ENCODE assay signal across 8 cellular contexts in genomic region chr2:97663962-97664635, GRCh38. TPM values are rescaled to one million over a fixed set of nuclear protein-coding genes. Genes with fewer than 3 reads are reported as not detected.
DNase-seq lines count a peak whose midpoint lies in the region; ATAC-seq and TF ChIP-seq lines count a peak whose summit lies in the region.

ACTR1B (minus strand) TSS chr2:97664044; CDS start chr2:97663890, 154 bp downstream.

- POLR2A ChIA-PET in CD4-positive, alpha-beta memory T cell (lab: Charles Lee; ENCODE audit: partially characterized antibody): interaction anchor here (1.0 to 7.9 kb wide), 8 partner anchors 15 to 1491 kb away, joined by 3 to 323 read pairs (median 14); partner anchors contain the start of genes ANKRD36B, COX5B, LIPT1 and TSGA10
- POLR2A ChIA-PET in activated CD4-positive, alpha-beta memory T cell treated with anti-CD3 and anti-CD28 coated beads for 36 hours (lab: Charles Lee): interaction anchor here (0.5 to 6.4 kb wide), 14 partner anchors 9 to 110 kb away, joined by 3 to 191 read pairs (median 4); partner anchors contain the start of genes ANKRD36B, COX5B and ZAP70

- H3K4me3 ChIP-seq in CD4-positive, alpha-beta memory T cell (ENCODE audit: low read length in 2 of 2): peak within 1 kb of the TSS; percentile 52 to 99
- H3K4me3 ChIP-seq in dorsolateral prefrontal cortex: peak within 1 kb of the TSS; percentile 58 to 98 (median 83)
- H3K4me3 ChIP-seq in liver (ENCODE audit: low read depth in 1 of 3, low read length in 3 of 3): peak within 1 kb of the TSS; percentile 61 to 99 (median 96)

- H3K4me1 ChIP-seq in CD4-positive, alpha-beta memory T cell (ENCODE audit: insufficient read depth, low read length): peaks cover 36% of the 10 kb centered on the region
- H3K4me1 ChIP-seq in liver (ENCODE audit: control insufficient read depth in 4 of 4, insufficient read depth in 4 of 4, low read length in 3 of 4): peaks cover 10 to 15% (median 13%) of the 10 kb centered on the region in 4 donors

- no peaks in the 10 kb centered on the region for H3K9me3 ChIP-seq in CD4-positive, alpha-beta memory T cell (ENCODE audit: control insufficient read depth in 1 of 2, low read length in 2 of 2)
- no peaks in the 10 kb centered on the region for H3K9me3 ChIP-seq in liver (ENCODE audit: control insufficient read depth in 4 of 4, low read length in 3 of 4)

- no peaks in the 10 kb centered on the region for H3K27me3 ChIP-seq in CD4-positive, alpha-beta memory T cell (ENCODE audit: insufficient read depth, low read length)
- no peaks in the 10 kb centered on the region for H3K27me3 ChIP-seq in dorsolateral prefrontal cortex
- H3K27me3 ChIP-seq in liver (ENCODE audit: control insufficient read depth in 4 of 4, insufficient read depth in 4 of 4, low read length in 3 of 4): no peaks in the 10 kb centered on the region

- no peaks in the 10 kb centered on the region for H3K9me3 Mint-ChIP-seq in CD4-positive, alpha-beta memory T cell
- H3K9me3 Mint-ChIP-seq in activated CD4-positive, alpha-beta memory T cell treated with anti-CD3 and anti-CD28 coated beads for 36 hours: no peaks in the 10 kb centered on the region

- no peaks in the 10 kb centered on the region for H3K27me3 Mint-ChIP-seq in CD4-positive, alpha-beta memory T cell
- H3K27me3 Mint-ChIP-seq in activated CD4-positive, alpha-beta memory T cell treated with anti-CD3 and anti-CD28 coated beads for 36 hours: no peaks in the 10 kb centered on the region

- TF ChIP-seq CTCF in dorsolateral prefrontal cortex (IDR thresholded peaks at IDR 0.05 in 54 of 56, conservative IDR thresholded peaks at IDR 0.05 in 2 of 56; ENCODE audit: low read depth in 1 of 56, partially characterized antibody in 56 of 56) (peak in 53 of 56 donors; percentile 27 to 69 (median 50)), liver (IDR thresholded peaks at IDR 0.05; ENCODE audit: low read depth, low read length, missing input control) (peak; percentile 50)

- WGBS in liver: under 1% methylated on average over 60 of the region's 60 CpGs

- H3K36me3 ChIP-seq in CD4-positive, alpha-beta memory T cell (ENCODE audit: insufficient read depth, low read length): peaks cover 24% of the 10 kb centered on the region
- H3K36me3 ChIP-seq in liver (ENCODE audit: control insufficient read depth in 4 of 4, insufficient read depth in 3 of 4, low read depth in 1 of 4, low read length in 3 of 4): peaks cover 0 to 9% (median 2%) of the 10 kb centered on the region in 4 donors

- peaks cover 15 to 41% (median 23%) of the 10 kb centered on the region in 4 donors for H3K4me1 Mint-ChIP-seq in CD4-positive, alpha-beta memory T cell
- peaks cover 27% of the 10 kb centered on the region for H3K4me1 Mint-ChIP-seq in activated CD4-positive, alpha-beta memory T cell treated with anti-CD3 and anti-CD28 coated beads for 36 hours (ENCODE audit: low read depth)

- peaks cover 0 to 23% of the 10 kb centered on the region in 2 donors for H3K36me3 Mint-ChIP-seq in CD4-positive, alpha-beta memory T cell
- peaks cover 10% of the 10 kb centered on the region for H3K36me3 Mint-ChIP-seq in activated CD4-positive, alpha-beta memory T cell treated with anti-CD3 and anti-CD28 coated beads for 36 hours

- peak in 1 of 2 donors; percentile 42 for TF ChIP-seq RAD21 in liver (IDR thresholded peaks at IDR 0.05)

- peak within 1 kb of the TSS; percentile 92 to 97 (median 96) for H3K4me3 Mint-ChIP-seq in CD4-positive, alpha-beta memory T cell
- H3K4me3 Mint-ChIP-seq in activated CD4-positive, alpha-beta memory T cell treated with anti-CD3 and anti-CD28 coated beads for 36 hours: peak within 1 kb of the TSS; percentile 91

- peak within 1 kb of the TSS; percentile 92 for H3K27ac ChIP-seq in CD4-positive, alpha-beta memory T cell (ENCODE audit: low read depth, low read length)
- H3K27ac ChIP-seq in dorsolateral prefrontal cortex (peak within 1 kb of the TSS; percentile 70 to 99 (median 96)), liver (ENCODE audit: low read depth in 1 of 2, low read length in 2 of 2) (peak within 1 kb of the TSS; percentile 96 to 97)

- peak; percentile 82 for ATAC-seq in GM19452 (IDR thresholded peaks at IDR 0.05; ENCODE audit: unreplicated experiment)

- H3K9ac ChIP-seq in liver (ENCODE audit: low read depth in 1 of 2, low read length in 2 of 2): peak within 1 kb of the TSS; percentile 99

- CTCF ChIA-PET in CD4-positive, alpha-beta memory T cell (lab: Charles Lee; ENCODE audit: partially characterized antibody): interaction anchor here (0.8 to 3.8 kb wide), 9 partner anchors 9 to 73 kb away, joined by 3 to 59 read pairs (median 9); partner anchors contain the start of genes COX5B and ZAP70
- CTCF ChIA-PET in activated CD4-positive, alpha-beta memory T cell treated with anti-CD3 and anti-CD28 coated beads for 36 hours (lab: Charles Lee): interaction anchor here (0.8 to 8.1 kb wide), 17 partner anchors 9 to 84 kb away, joined by 3 to 114 read pairs (median 5); partner anchors contain the start of genes COX5B and ZAP70

- intact Hi-C loops in CD4-positive, alpha-beta memory T cell (cut with micrococcal nuclease): loop anchor here (1.0 to 5.0 kb wide), 6 partner anchors 18 to 1673 kb away; partner anchors contain the start of genes COX5B, EIF5B, TMEM131 and TXNDC9
- intact Hi-C loops in activated CD4-positive, alpha-beta memory T cell treated with anti-CD3 and anti-CD28 coated beads for 36 hours (cut with micrococcal nuclease): loop anchor here (1.0 to 5.0 kb wide), 9 partner anchors 9 to 793 kb away; partner anchors contain the start of genes TMEM131 and ZAP70
- intact Hi-C loops in dorsolateral prefrontal cortex (cut with DNase I): loop anchor here (1.0 to 10.0 kb wide), 4 partner anchors 18 to 781 kb away; partner anchors contain the start of genes COX5B (in 1 of the 2) and INPP4A (in 1 of the 2)

- peak within 1 kb of the TSS; percentile 98 to 100 (median 99) for H3K27ac Mint-ChIP-seq in CD4-positive, alpha-beta memory T cell
- peak within 1 kb of the TSS; percentile 95 for H3K27ac Mint-ChIP-seq in activated CD4-positive, alpha-beta memory T cell treated with anti-CD3 and anti-CD28 coated beads for 36 hours

- peak; percentile 97 to 99 (median 98) for DNase-seq in CD4-positive, alpha-beta memory T cell
- DNase-seq in HK-2 (ENCODE audit: unreplicated experiment) (peak; percentile 99), NCI-H82 treated with DMSO at 0.1 percent for 48 hours (lab: John Stamatoyannopoulos, UW; ENCODE audit: unreplicated experiment) (peak; percentile 83), dorsolateral prefrontal cortex (peak; percentile 95 to 99 (median 98))
- DNase-seq in activated CD4-positive, alpha-beta memory T cell treated with anti-CD3 and anti-CD28 coated beads for 36 hours: peak; percentile 99
- peak; percentile 98 for DNase-seq in stimulated activated CD4-positive, alpha-beta T cell treated with anti-CD3 and anti-CD28 coated beads, Interleukin-4, amount 100 ng/mL, for 24 hours

TF ChIP-seq in liver, 16 proteins besides CTCF, POLR2A, EP300 and RAD21 (continues in another document):
- TF ChIP-seq YY1 (IDR thresholded peaks at IDR 0.05) (peak; percentile 86), MAX (IDR thresholded peaks at IDR 0.05) (peak; percentile 89), NR2F2 (IDR thresholded peaks at IDR 0.05) (no peak), ZBTB33 (IDR thresholded peaks at IDR 0.05) (no peak), TAF1 (conservative IDR thresholded peaks at IDR 0.05) (peak; percentile 69), ATF3 (IDR thresholded peaks at IDR 0.05) (peak; percentile 57), RXRA (IDR thresholded peaks at IDR 0.05) (peak in 1 of 2 donors; percentile 16), JUND (IDR thresholded peaks at IDR 0.05) (peak; percentile 91 to 98), SP1 (IDR thresholded peaks at IDR 0.05) (peak; percentile 73)

RNA-seq across cellular contexts. Expression of gene ACTR1B, which starts in this region (rescaled TPM):
- total RNA-seq in CD4-positive, alpha-beta memory T cell: 10 to 100 TPM; 96.1 to 97.6 TPM
- polyA plus RNA-seq in CD4-positive, alpha-beta memory T cell: 10 to 100 TPM; 12.0 to 15.5 TPM
- 100 to 1,000 TPM; 113 to 114 TPM for total RNA-seq in activated CD4-positive, alpha-beta memory T cell treated with anti-CD3 and anti-CD28 coated beads for 36 hours
- total RNA-seq in dorsolateral prefrontal cortex (100 to 1,000 TPM in 113 of 120 experiments, 10 to 100 TPM in 7; 72.4 to 175 (median 133) TPM), liver (10 to 100 TPM; 24.4 to 33.2 TPM)
- 10 to 100 TPM; 15.3 to 35.8 TPM for polyA plus RNA-seq in liver

Comparison
In these comparisons a context has a peak if more than half of its experiments do, and no peak if none do; other contexts are left out.
1. Peak in every context shown above with its lines: DNase-seq, ATAC-seq, H3K4me3 ChIP-seq and H3K27ac ChIP-seq.